In genomic region chr13:33728271-33729037, GRCh38 we compare ENCODE assay signal across 8 cellular contexts.
DNase-seq lines count a peak whose midpoint lies in the region; ATAC-seq, FAIRE-seq and TF ChIP-seq lines count a peak whose summit lies in the region.

No MANE protein-coding gene starts in this region.

- H3K27me3 ChIP-seq in endothelial cell of umbilical vein (ENCODE audit: control insufficient read depth in 2 of 2, insufficient read depth in 2 of 2, low read length in 2 of 2) (no peaks in the 10 kb centered on the region), upper lobe of right lung (no peaks in the 10 kb centered on the region)

- H3K79me2 ChIP-seq in endothelial cell of umbilical vein (ENCODE audit: control insufficient read depth, insufficient read depth, low read length): no peaks in the 10 kb centered on the region

- peak overlapping the region; percentile 55 for H2AFZ ChIP-seq in endothelial cell of umbilical vein (ENCODE audit: low read depth, low read length)

- no peak overlapping the region for H3K9ac ChIP-seq in endothelial cell of umbilical vein (replicated peaks; ENCODE audit: extremely low read depth, insufficient read depth, low read length)

- H3K4me2 ChIP-seq in endothelial cell of umbilical vein (ENCODE audit: insufficient read depth, low read length): no peak overlapping the region

- no peaks in the 10 kb centered on the region for H3K36me3 ChIP-seq in endothelial cell of umbilical vein (ENCODE audit: control insufficient read depth in 2 of 2, extremely low read depth in 1 of 2, insufficient read depth in 2 of 2, low read length in 2 of 2)
- no peaks in the 10 kb centered on the region for H3K36me3 ChIP-seq in upper lobe of right lung

- CTCF ChIA-PET in endothelial cell of umbilical vein (lab: Charles Lee): interaction anchor here (0.8 to 1.4 kb wide), 3 partner anchors 184 to 1435 kb away, joined by 3 to 6 read pairs (median 5); no protein-coding TSS in a partner anchor

- H3K9me3 ChIP-seq in endothelial cell of umbilical vein (replicated peaks; ENCODE audit: control insufficient read depth, insufficient read depth, low read length): no peaks in the 10 kb centered on the region
- no peaks in the 10 kb centered on the region for H3K9me3 ChIP-seq in upper lobe of right lung

- no TSS peak for BruUV-seq in endothelial cell of umbilical vein (replicated peaks; lab: Mats Ljungman, UMichigan)

- no peak overlapping the region for H3K27ac ChIP-seq in endothelial cell of umbilical vein (ENCODE audit: insufficient read depth, low read depth, low read length)
- peak overlapping the region; percentile 51 for H3K27ac ChIP-seq in upper lobe of right lung

- POLR2A ChIA-PET in endothelial cell of umbilical vein (lab: Charles Lee): no interaction called here

- H4K20me1 ChIP-seq in endothelial cell of umbilical vein (replicated peaks; ENCODE audit: control insufficient read depth, extremely low read depth, insufficient read depth, low read length): no peaks in the 10 kb centered on the region

- no peaks in the 10 kb centered on the region for H3K9me1 ChIP-seq in endothelial cell of umbilical vein (replicated peaks; ENCODE audit: control insufficient read depth, extremely low read depth, insufficient read depth, low read length)

- intact Hi-C loops in endothelial cell of umbilical vein (cut with micrococcal nuclease): loop anchor here (10.0 kb wide), 1 partner anchor 374 kb away; no protein-coding TSS in a partner anchor
- intact Hi-C loops in upper lobe of right lung (cut with DNase I): loop anchor here (10.0 kb wide), 1 partner anchor 184 kb away; no protein-coding TSS in a partner anchor

- TF ChIP-seq POLR2A in endothelial cell of umbilical vein (IDR thresholded peaks at IDR 0.05; ENCODE audit: low read depth, low read length): no peak

- ATAC-seq in GM21526 (IDR thresholded peaks at IDR 0.05; ENCODE audit: low FRiP score, unreplicated experiment): peak; percentile 76
- peak; percentile 92 for ATAC-seq in HG03571 (IDR thresholded peaks at IDR 0.05; ENCODE audit: unreplicated experiment)
- peak; percentile 26 for ATAC-seq in upper lobe of right lung

- H3K4me1 ChIP-seq in endothelial cell of umbilical vein (ENCODE audit: control insufficient read depth, extremely low read depth, insufficient read depth, low read length) (peaks cover 3% of the 10 kb centered on the region), upper lobe of right lung (peaks cover 33% of the 10 kb centered on the region)

- peak; percentile 83 for FAIRE-seq in endothelial cell of umbilical vein (lab: Jason Lieb, UNC)

- dilution Hi-C loops in endothelial cell of umbilical vein (cut with MboI; ENCODE audit: extremely low pct_ligation_motif_present, low sequenced_read_pairs): no loop called here

- DNase-seq in endothelial cell of umbilical vein (ENCODE audit: low read depth, low spot score): peak; percentile 28
- DNase-seq in upper lobe of right lung: no peak
- DNase-seq in HK-2 (ENCODE audit: unreplicated experiment): no peak
- DNase-seq in superior temporal gyrus (ENCODE audit: extremely low spot score): no peak
- no peak for DNase-seq in NCI-H1048 (lab: John Stamatoyannopoulos, UW)

- TF ChIP-seq CTCF in endothelial cell of umbilical vein (IDR thresholded peaks at IDR 0.05; ENCODE audit: extremely low read depth in 1 of 2, insufficient read depth in 1 of 2, low read depth in 1 of 2, low read length in 2 of 2) (no peak), upper lobe of right lung (IDR thresholded peaks at IDR 0.05) (no peak)

- H3K4me3 ChIP-seq in GM08714 (ENCODE audit: low read length) (peak overlapping the region; percentile 23; the same call in 1 of the 2 replicates), endothelial cell of umbilical vein (replicated peaks in 1 of 3; ENCODE audit: insufficient read depth in 1 of 3, low read depth in 1 of 3, low read length in 3 of 3) (no peak overlapping the region), upper lobe of right lung (no peak overlapping the region)

TF ChIP-seq in endothelial cell of umbilical vein, 7 proteins besides CTCF, POLR2A, EP300 and RAD21:
- TF ChIP-seq EZH2 (IDR thresholded peaks at IDR 0.05; ENCODE audit: borderline replicate concordance, low read depth, low read length, severe bottlenecking) (no peak), GATA2 (IDR thresholded peaks at IDR 0.05; ENCODE audit: insufficient read depth, insufficient read length, low read depth, low read length) (no peak), MYC (IDR thresholded peaks at IDR 0.05; ENCODE audit: low read depth, low read length) (no peak), FOS (IDR thresholded peaks at IDR 0.05; ENCODE audit: borderline replicate concordance, insufficient read depth, low read length) (no peak), POLR2AphosphoS5 (IDR thresholded peaks at IDR 0.05; ENCODE audit: insufficient read depth, low read depth, low read length) (no peak)
TF ChIP-seq in endothelial cell of umbilical vein: peak in this region for 0.

Comparison
In these comparisons a context has a peak if more than half of its experiments do, and no peak if none do; other contexts are left out.
1. ATAC-seq: peak in every context shown above with its lines; median percentile 92 in HG03571; 76 in GM21526; 26 in upper lobe of right lung.